Comparison of ENCODE assay signal across 1 cellular context in genomic region chr11:3835100-3835485, GRCh38.
TF ChIP-seq lines count a peak whose summit lies in the region.

No MANE protein-coding gene starts in this region.

TF ChIP-seq in K562, 482 proteins besides CTCF, POLR2A, EP300 and RAD21 (continued from another document):
- TF ChIP-seq, protein P1, sequence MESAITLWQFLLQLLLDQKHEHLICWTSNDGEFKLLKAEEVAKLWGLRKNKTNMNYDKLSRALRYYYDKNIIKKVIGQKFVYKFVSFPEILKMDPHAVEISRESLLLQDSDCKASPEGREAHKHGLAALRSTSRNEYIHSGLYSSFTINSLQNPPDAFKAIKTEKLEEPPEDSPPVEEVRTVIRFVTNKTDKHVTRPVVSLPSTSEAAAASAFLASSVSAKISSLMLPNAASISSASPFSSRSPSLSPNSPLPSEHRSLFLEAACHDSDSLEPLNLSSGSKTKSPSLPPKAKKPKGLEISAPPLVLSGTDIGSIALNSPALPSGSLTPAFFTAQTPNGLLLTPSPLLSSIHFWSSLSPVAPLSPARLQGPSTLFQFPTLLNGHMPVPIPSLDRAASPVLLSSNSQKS (CRISPR knock-in tag; IDR thresholded peaks at IDR 0.05) = no peak; the same call in 1 of the 2 replicates
- peak; percentile 77; the same call in 1 of the 2 replicates for TF ChIP-seq SPI1 (IDR thresholded peaks at IDR 0.05; ENCODE audit: borderline replicate concordance, low read depth, low read length)
- no peak for TF ChIP-seq SIX5 (IDR thresholded peaks at IDR 0.05; ENCODE audit: borderline replicate concordance in 1 of 2, insufficient read depth in 1 of 2, low read depth in 1 of 2, low read length in 2 of 2)
- TF ChIP-seq HNRNPUL1 (IDR thresholded peaks at IDR 0.05; ENCODE audit: low read length) = no peak
- no peak for TF ChIP-seq ZNF436 (CRISPR knock-in tag; IDR thresholded peaks at IDR 0.05)
- TF ChIP-seq ZFPM2 (CRISPR knock-in tag; IDR thresholded peaks at IDR 0.05) = no peak
- no peak for TF ChIP-seq KLF10 (CRISPR knock-in tag; IDR thresholded peaks at IDR 0.05)
- TF ChIP-seq NFXL1 (CRISPR knock-in tag; IDR thresholded peaks at IDR 0.05) = no peak
- TF ChIP-seq, protein P2, sequence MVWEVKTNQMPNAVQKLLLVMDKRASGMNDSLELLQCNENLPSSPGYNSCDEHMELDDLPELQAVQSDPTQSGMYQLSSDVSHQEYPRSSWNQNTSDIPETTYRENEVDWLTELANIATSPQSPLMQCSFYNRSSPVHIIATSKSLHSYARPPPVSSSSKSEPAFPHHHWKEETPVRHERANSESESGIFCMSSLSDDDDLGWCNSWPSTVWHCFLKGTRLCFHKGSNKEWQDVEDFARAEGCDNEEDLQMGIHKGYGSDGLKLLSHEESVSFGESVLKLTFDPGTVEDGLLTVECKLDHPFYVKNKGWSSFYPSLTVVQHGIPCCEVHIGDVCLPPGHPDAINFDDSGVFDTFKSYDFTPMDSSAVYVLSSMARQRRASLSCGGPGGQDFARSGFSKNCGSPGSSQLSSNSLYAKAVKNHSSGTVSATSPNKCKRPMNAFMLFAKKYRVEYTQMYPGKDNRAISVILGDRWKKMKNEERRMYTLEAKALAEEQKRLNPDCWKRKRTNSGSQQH (CRISPR knock-in tag; IDR thresholded peaks at IDR 0.05) = no peak
- TF ChIP-seq ARID1B (IDR thresholded peaks at IDR 0.05) = no peak; the same call in 1 of the 2 replicates
- no peak for TF ChIP-seq ATF2 (CRISPR knock-in tag; IDR thresholded peaks at IDR 0.05)
- TF ChIP-seq SMARCB1 (IDR thresholded peaks at IDR 0.05; ENCODE audit: insufficient read length, low read depth) = no peak
- TF ChIP-seq NFRKB (IDR thresholded peaks at IDR 0.05; ENCODE audit: low read depth) = peak; percentile 55; the same call in 1 of the 2 replicates
- no peak; the same call in 1 of the 2 replicates for TF ChIP-seq BACH1 (tag; IDR thresholded peaks at IDR 0.05)
- TF ChIP-seq TCFL5 (CRISPR knock-in tag; conservative IDR thresholded peaks at IDR 0.05) = no peak
- TF ChIP-seq, protein P3, sequence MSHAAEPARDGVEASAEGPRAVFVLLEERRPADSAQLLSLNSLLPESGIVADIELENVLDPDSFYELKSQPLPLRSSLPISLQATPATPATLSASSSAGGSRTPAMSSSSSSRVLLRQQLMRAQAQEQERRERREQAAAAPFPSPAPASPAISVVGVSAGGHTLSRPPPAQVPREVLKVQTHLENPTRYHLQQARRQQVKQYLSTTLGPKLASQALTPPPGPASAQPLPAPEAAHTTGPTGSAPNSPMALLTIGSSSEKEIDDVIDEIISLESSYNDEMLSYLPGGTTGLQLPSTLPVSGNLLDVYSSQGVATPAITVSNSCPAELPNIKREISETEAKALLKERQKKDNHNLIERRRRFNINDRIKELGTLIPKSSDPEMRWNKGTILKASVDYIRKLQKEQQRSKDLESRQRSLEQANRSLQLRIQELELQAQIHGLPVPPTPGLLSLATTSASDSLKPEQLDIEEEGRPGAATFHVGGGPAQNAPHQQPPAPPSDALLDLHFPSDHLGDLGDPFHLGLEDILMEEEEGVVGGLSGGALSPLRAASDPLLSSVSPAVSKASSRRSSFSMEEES (CRISPR knock-in tag; IDR thresholded peaks at IDR 0.05) = no peak
- TF ChIP-seq CTBP1 (IDR thresholded peaks at IDR 0.05; ENCODE audit: borderline replicate concordance) = 0 out of 2 replicates have a peak, but pooled peaks have one; percentile 2
- TF ChIP-seq ZNF41 (CRISPR knock-in tag; conservative IDR thresholded peaks at IDR 0.05) = no peak
- TF ChIP-seq, protein P4, sequence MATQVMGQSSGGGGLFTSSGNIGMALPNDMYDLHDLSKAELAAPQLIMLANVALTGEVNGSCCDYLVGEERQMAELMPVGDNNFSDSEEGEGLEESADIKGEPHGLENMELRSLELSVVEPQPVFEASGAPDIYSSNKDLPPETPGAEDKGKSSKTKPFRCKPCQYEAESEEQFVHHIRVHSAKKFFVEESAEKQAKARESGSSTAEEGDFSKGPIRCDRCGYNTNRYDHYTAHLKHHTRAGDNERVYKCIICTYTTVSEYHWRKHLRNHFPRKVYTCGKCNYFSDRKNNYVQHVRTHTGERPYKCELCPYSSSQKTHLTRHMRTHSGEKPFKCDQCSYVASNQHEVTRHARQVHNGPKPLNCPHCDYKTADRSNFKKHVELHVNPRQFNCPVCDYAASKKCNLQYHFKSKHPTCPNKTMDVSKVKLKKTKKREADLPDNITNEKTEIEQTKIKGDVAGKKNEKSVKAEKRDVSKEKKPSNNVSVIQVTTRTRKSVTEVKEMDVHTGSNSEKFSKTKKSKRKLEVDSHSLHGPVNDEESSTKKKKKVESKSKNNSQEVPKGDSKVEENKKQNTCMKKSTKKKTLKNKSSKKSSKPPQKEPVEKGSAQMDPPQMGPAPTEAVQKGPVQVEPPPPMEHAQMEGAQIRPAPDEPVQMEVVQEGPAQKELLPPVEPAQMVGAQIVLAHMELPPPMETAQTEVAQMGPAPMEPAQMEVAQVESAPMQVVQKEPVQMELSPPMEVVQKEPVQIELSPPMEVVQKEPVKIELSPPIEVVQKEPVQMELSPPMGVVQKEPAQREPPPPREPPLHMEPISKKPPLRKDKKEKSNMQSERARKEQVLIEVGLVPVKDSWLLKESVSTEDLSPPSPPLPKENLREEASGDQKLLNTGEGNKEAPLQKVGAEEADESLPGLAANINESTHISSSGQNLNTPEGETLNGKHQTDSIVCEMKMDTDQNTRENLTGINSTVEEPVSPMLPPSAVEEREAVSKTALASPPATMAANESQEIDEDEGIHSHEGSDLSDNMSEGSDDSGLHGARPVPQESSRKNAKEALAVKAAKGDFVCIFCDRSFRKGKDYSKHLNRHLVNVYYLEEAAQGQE (CRISPR knock-in tag; IDR thresholded peaks at IDR 0.05; ENCODE audit: low read depth) = no peak
- no peak for TF ChIP-seq OTX1 (CRISPR knock-in tag; IDR thresholded peaks at IDR 0.05)
- TF ChIP-seq, protein P5, sequence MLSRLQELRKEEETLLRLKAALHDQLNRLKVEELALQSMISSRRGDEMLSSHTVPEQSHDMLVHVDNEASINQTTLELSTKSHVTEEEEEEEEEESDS (CRISPR knock-in tag; IDR thresholded peaks at IDR 0.05) = no peak
- TF ChIP-seq FOXP1 (CRISPR knock-in tag; IDR thresholded peaks at IDR 0.05) = 0 out of 2 replicates have a peak, but pooled peaks have one; percentile 28
- no peak for TF ChIP-seq TEAD2 (tag; IDR thresholded peaks at IDR 0.05)
- TF ChIP-seq ZFP30 (CRISPR knock-in tag; IDR thresholded peaks at IDR 0.05; ENCODE audit: borderline replicate concordance) = no peak
- no peak for TF ChIP-seq HIVEP1 (CRISPR knock-in tag; IDR thresholded peaks at IDR 0.05)
- no peak for TF ChIP-seq PTTG1 (tag; IDR thresholded peaks at IDR 0.05; ENCODE audit: low read depth)
- TF ChIP-seq SRSF9 (IDR thresholded peaks at IDR 0.05; ENCODE audit: borderline replicate concordance, low read depth, low read length) = no peak
- TF ChIP-seq POU5F1 (IDR thresholded peaks at IDR 0.05; ENCODE audit: borderline replicate concordance, low read depth, low read length, partially characterized antibody) = no peak
- no peak for TF ChIP-seq BMI1 (IDR thresholded peaks at IDR 0.05; ENCODE audit: low read length)
- TF ChIP-seq, protein P6, sequence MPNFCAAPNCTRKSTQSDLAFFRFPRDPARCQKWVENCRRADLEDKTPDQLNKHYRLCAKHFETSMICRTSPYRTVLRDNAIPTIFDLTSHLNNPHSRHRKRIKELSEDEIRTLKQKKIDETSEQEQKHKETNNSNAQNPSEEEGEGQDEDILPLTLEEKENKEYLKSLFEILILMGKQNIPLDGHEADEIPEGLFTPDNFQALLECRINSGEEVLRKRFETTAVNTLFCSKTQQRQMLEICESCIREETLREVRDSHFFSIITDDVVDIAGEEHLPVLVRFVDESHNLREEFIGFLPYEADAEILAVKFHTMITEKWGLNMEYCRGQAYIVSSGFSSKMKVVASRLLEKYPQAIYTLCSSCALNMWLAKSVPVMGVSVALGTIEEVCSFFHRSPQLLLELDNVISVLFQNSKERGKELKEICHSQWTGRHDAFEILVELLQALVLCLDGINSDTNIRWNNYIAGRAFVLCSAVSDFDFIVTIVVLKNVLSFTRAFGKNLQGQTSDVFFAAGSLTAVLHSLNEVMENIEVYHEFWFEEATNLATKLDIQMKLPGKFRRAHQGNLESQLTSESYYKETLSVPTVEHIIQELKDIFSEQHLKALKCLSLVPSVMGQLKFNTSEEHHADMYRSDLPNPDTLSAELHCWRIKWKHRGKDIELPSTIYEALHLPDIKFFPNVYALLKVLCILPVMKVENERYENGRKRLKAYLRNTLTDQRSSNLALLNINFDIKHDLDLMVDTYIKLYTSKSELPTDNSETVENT (CRISPR knock-in tag; IDR thresholded peaks at IDR 0.05) = no peak
- TF ChIP-seq ZNF584 (CRISPR knock-in tag; IDR thresholded peaks at IDR 0.05; ENCODE audit: low read depth) = no peak
- no peak for TF ChIP-seq MXI1 (IDR thresholded peaks at IDR 0.05; ENCODE audit: low read depth, low read length)
- no peak for TF ChIP-seq ADNP (tag; IDR thresholded peaks at IDR 0.05)
- TF ChIP-seq FOS (IDR thresholded peaks at IDR 0.05; ENCODE audit: extremely low read depth, insufficient read length) = no peak
- TF ChIP-seq NCOA4 (IDR thresholded peaks at IDR 0.05; ENCODE audit: partially characterized antibody) = no peak
- TF ChIP-seq ZNF444 (CRISPR knock-in tag; IDR thresholded peaks at IDR 0.05) = no peak
- no peak for TF ChIP-seq NFE2L1 (tag; IDR thresholded peaks at IDR 0.05; ENCODE audit: borderline replicate concordance, low read depth)
- TF ChIP-seq HDAC8 (tag; IDR thresholded peaks at IDR 0.05) = no peak
- TF ChIP-seq SUPT5H (IDR thresholded peaks at IDR 0.05) = no peak
- TF ChIP-seq ZZZ3 (IDR thresholded peaks at IDR 0.05) = no peak
- peak; percentile 39; the same call in 1 of the 2 replicates for TF ChIP-seq TCF3 (CRISPR knock-in tag; IDR thresholded peaks at IDR 0.05)
- TF ChIP-seq ZBTB11 (CRISPR knock-in tag; IDR thresholded peaks at IDR 0.05) = no peak
- no peak; the same call in 1 of the 2 replicates for TF ChIP-seq MECOM (CRISPR knock-in tag; IDR thresholded peaks at IDR 0.05)
- TF ChIP-seq POLR2G (IDR thresholded peaks at IDR 0.05; ENCODE audit: low read depth, low read length) = no peak
- TF ChIP-seq ZNF121 (CRISPR knock-in tag; conservative IDR thresholded peaks at IDR 0.05) = no peak
- TF ChIP-seq RBM34 (IDR thresholded peaks at IDR 0.05; ENCODE audit: borderline replicate concordance, insufficient read depth, low read length) = no peak
- TF ChIP-seq ELF2 (CRISPR knock-in tag; IDR thresholded peaks at IDR 0.05) = no peak
- no peak for TF ChIP-seq ZNF589 (CRISPR knock-in tag; IDR thresholded peaks at IDR 0.05; ENCODE audit: low read depth)
- no peak for TF ChIP-seq ZNF431 (CRISPR knock-in tag; IDR thresholded peaks at IDR 0.05)
- no peak for TF ChIP-seq ZNF311 (CRISPR knock-in tag; IDR thresholded peaks at IDR 0.05)
- no peak for TF ChIP-seq NR3C1 (CRISPR knock-in tag; IDR thresholded peaks at IDR 0.05)
- TF ChIP-seq JUND (IDR thresholded peaks at IDR 0.05; ENCODE audit: borderline replicate concordance, low read depth, low read length) = peak; percentile 21
- no peak; the same call in 2 of the 3 replicates for TF ChIP-seq JUND (tag; IDR thresholded peaks at IDR 0.05; ENCODE audit: borderline replicate concordance, low read depth, low read length)
- TF ChIP-seq STAT5B (CRISPR knock-in tag; IDR thresholded peaks at IDR 0.05) = no peak
